ENCODE assay signal across 17 cellular contexts in the genomic region with DNA sequence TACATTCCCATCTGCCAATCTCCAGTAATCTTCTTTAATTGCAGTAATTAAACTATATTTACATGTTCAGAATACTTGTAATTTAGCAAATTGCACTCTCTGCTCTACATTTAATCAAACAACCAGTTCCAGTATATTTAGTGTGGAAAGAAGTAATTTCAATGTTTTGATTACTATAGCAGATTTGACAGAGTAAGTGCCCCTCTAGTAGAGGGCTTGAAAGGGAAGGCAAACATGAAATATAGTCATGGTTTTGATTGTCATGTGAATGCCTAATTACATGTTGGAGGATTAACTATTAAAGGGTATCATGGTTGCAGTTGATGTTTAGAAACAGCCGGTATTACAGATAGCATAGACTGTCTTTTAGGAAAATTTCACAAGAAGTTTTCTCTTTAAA.
"Had no signal": no experiment of that assay in that cellular context is flagged by ENCODE, and none has a peak within 500 bp of the region (broad histone marks: within the 10 kb centered on the region; RNA-seq: fewer than 3 reads in every experiment).

No MANE protein-coding gene starts in this region.

- H3K9me3 ChIP-seq: esophagus squamous epithelium, heart right ventricle, left lung, spleen, upper lobe of right lung had no signal

- H3K4me3 Mint-ChIP-seq: activated CD4-positive, alpha-beta T cell treated with anti-CD3 and anti-CD28 coated beads for 36 hours; activated naive CD8-positive, alpha-beta T cell treated with anti-CD3 and anti-CD28 coated beads, Interleukin-2, amount 10 ng/mL, durations not matched to agents 7 days and 5 days; activated T-helper 1 cell treated with anti-CD3 and anti-CD28 coated beads, Interleukin-12 subunit alpha, Interleukin-12 subunit beta, Interleukin-2, Interleukin-4 antibody, amounts not matched to agents 30 ng/mL and 10 ng/mL and 1 ng/mL, durations not matched to agents 14 hours and 24 hours and 36 hours; effector memory CD8-positive, alpha-beta T cell; mesothelial cell of epicardium; nephron; stimulated activated naive B cell treated with anti-CD40 and anti-IgM and Interleukin-4, amounts not matched to agents 10 μg/mL and 1 μg/mL and 100 μg/mL, for 72 hours had no signal

- DNase-seq: activated CD4-positive, alpha-beta T cell treated with anti-CD3 and anti-CD28 coated beads for 36 hours; activated CD4-positive, alpha-beta T cell treated with anti-CD3 and anti-CD28 coated beads, Interleukin-2, amount 50 U/mL, for 48 hours; activated naive CD8-positive, alpha-beta T cell treated with anti-CD3 and anti-CD28 coated beads, Interleukin-2, amount 10 ng/mL, durations not matched to agents 7 days and 5 days; activated T-cell treated with anti-CD3 and anti-CD28 coated beads for 4 hours; amygdala; effector memory CD8-positive, alpha-beta T cell; esophagus squamous epithelium; heart right ventricle; left lung; nucleus accumbens; spleen; stimulated activated naive B cell treated with anti-CD40 and anti-IgM and Interleukin-4, amounts not matched to agents 10 μg/mL and 1 μg/mL and 100 μg/mL, for 72 hours; upper lobe of right lung had no signal

- H3K4me3 ChIP-seq: cardiac muscle cell, esophagus squamous epithelium, heart right ventricle, left lung, spleen, upper lobe of right lung had no signal

- H3K27ac Mint-ChIP-seq: activated CD4-positive, alpha-beta T cell treated with anti-CD3 and anti-CD28 coated beads for 36 hours; activated naive CD8-positive, alpha-beta T cell treated with anti-CD3 and anti-CD28 coated beads, Interleukin-2, amount 10 ng/mL, durations not matched to agents 7 days and 5 days; activated T-helper 1 cell treated with anti-CD3 and anti-CD28 coated beads, Interleukin-12 subunit alpha, Interleukin-12 subunit beta, Interleukin-2, Interleukin-4 antibody, amounts not matched to agents 30 ng/mL and 10 ng/mL and 1 ng/mL, durations not matched to agents 14 hours and 24 hours and 36 hours; mesothelial cell of epicardium; nephron; stimulated activated naive B cell treated with anti-CD40 and anti-IgM and Interleukin-4, amounts not matched to agents 10 μg/mL and 1 μg/mL and 100 μg/mL, for 72 hours had no signal

- H3K36me3 Mint-ChIP-seq: stimulated activated naive B cell treated with anti-CD40 and anti-IgM and Interleukin-4, amounts not matched to agents 10 μg/mL and 1 μg/mL and 100 μg/mL, for 72 hours had no signal

- H3K36me3 ChIP-seq: cardiac muscle cell, esophagus squamous epithelium, heart right ventricle, left lung, spleen, upper lobe of right lung had no signal

- H3K4me1 ChIP-seq: esophagus squamous epithelium, heart right ventricle, left lung, spleen, upper lobe of right lung had no signal

- H3K27ac ChIP-seq: cardiac muscle cell, esophagus squamous epithelium, heart right ventricle, left lung, spleen, upper lobe of right lung had no signal

- ATAC-seq: activated CD4-positive, alpha-beta T cell treated with anti-CD3 and anti-CD28 coated beads for 36 hours; effector memory CD8-positive, alpha-beta T cell; heart right ventricle; left lung; stimulated activated naive B cell treated with anti-CD40 and anti-IgM and Interleukin-4, amounts not matched to agents 10 μg/mL and 1 μg/mL and 100 μg/mL, for 72 hours; upper lobe of right lung had no signal

- H3K9me3 Mint-ChIP-seq: activated T-helper 1 cell treated with anti-CD3 and anti-CD28 coated beads, Interleukin-12 subunit alpha, Interleukin-12 subunit beta, Interleukin-2, Interleukin-4 antibody, amounts not matched to agents 30 ng/mL and 10 ng/mL and 1 ng/mL, durations not matched to agents 14 hours and 24 hours and 36 hours; effector memory CD8-positive, alpha-beta T cell; nephron; stimulated activated naive B cell treated with anti-CD40 and anti-IgM and Interleukin-4, amounts not matched to agents 10 μg/mL and 1 μg/mL and 100 μg/mL, for 72 hours had no signal

- H3K27me3 Mint-ChIP-seq: activated CD4-positive, alpha-beta T cell treated with anti-CD3 and anti-CD28 coated beads for 36 hours; stimulated activated naive B cell treated with anti-CD40 and anti-IgM and Interleukin-4, amounts not matched to agents 10 μg/mL and 1 μg/mL and 100 μg/mL, for 72 hours had no signal
